In genomic region chr2:226636586-226636985, GRCh38 we compare ENCODE assay signal across 6 cellular contexts.
"Had no signal": no experiment of that assay in that cellular context is flagged by ENCODE, and none has a peak within 500 bp of the region (broad histone marks: within the 10 kb centered on the region; RNA-seq: fewer than 3 reads in every experiment).

No MANE protein-coding gene starts in this region.

- H3K36me3 ChIP-seq: HAP-1 had no signal

- H2AFZ ChIP-seq: GM23248 had no signal

- H3K9ac ChIP-seq: GM23248 had no signal

- H3K27ac Mint-ChIP-seq: IgD-negative memory B cell had no signal

- H3K4me3 Mint-ChIP-seq: IgD-negative memory B cell had no signal

- DNase-seq: GM23248, GOT3, H7, KBM-7 had no signal

- H3K9me3 ChIP-seq: HAP-1 had no signal

- H3K4me1 ChIP-seq: HAP-1 had no signal

- H3K4me1 Mint-ChIP-seq: IgD-negative memory B cell had no signal

- H3K4me3 ChIP-seq: GM23248, HAP-1 had no signal

- H3K36me3 Mint-ChIP-seq: IgD-negative memory B cell had no signal

- H3K27ac ChIP-seq: GM23248 had no signal
